10 cellular contexts compared by ENCODE assay signal in the genomic region with DNA sequence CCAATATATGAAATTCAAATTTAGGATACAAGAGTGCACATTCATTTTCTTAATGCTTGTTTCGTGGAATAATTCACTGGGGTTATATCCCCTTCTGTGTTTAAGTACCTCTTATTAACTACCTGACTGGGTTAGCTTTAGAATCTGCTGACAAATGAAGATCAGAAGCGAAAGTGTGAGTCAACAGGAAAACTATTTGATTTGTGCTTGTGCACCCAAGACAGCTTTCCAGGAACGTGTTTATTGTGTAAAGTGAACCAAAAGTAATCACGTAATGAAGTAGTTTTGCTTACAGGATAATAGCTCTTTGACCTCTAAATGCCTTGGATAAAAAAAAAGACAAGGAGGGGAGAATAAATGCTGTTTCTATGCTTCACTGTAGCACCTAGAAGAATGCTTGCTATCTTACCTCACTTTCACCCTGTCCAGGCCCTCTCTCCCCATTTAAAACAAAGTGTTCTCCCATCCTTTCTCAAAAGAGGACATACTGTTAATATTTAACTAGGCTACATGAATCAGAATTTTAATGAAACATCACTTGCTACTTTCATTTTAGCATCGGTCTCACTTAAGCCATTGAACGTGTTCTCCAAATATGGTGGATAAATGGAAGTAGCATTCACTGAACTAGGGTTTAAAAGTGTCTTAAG.
DNase-seq lines count a peak whose midpoint lies in the region; ATAC-seq and TF ChIP-seq lines count a peak whose summit lies in the region.
"Had no signal": no experiment of that assay in that cellular context is flagged by ENCODE, and none has a peak within 500 bp of the region (broad histone marks: within the 10 kb centered on the region; RNA-seq: fewer than 3 reads in every experiment).

No MANE protein-coding gene starts in this region.

- H3K4me3 Mint-ChIP-seq in T-cell, result no peak overlapping the region

- H3K9ac ChIP-seq in KMS-11, result peak overlapping the region; percentile 16; the same call in 1 of the 2 replicates

- H3K36me3 Mint-ChIP-seq in T-cell, result no peaks in the 10 kb centered on the region

- CTCF ChIA-PET in T-cell (lab: Charles Lee), result no interaction called here

- no peaks in the 10 kb centered on the region for H3K36me3 ChIP-seq in KMS-11 (ENCODE audit: insufficient read depth)

- peak overlapping the region; percentile 54 for H3K27ac ChIP-seq in KMS-11

- H3K27me3 Mint-ChIP-seq in T-cell, result no peaks in the 10 kb centered on the region

- POLR2A ChIA-PET in T-cell (lab: Charles Lee), result no interaction called here

- H3K27me3 ChIP-seq in KMS-11 (ENCODE audit: insufficient read depth, low read depth), result no peaks in the 10 kb centered on the region

- H3K4me1 ChIP-seq in KMS-11 (ENCODE audit: low read depth, poor library complexity, severe bottlenecking), result peaks cover 34% of the 10 kb centered on the region
- H3K4me1 ChIP-seq: Caco-2 had no signal

- H3K27ac Mint-ChIP-seq in T-cell, result no peak overlapping the region

- no peak overlapping the region for H3K4me3 ChIP-seq in KMS-11 (IDR thresholded peaks at IDR 0.05; ENCODE audit: insufficient read depth, low read depth, low read length)

- no peaks in the 10 kb centered on the region for H3K79me2 ChIP-seq in KMS-11 (ENCODE audit: insufficient read depth, low read depth)

- DNase-seq in EL (peak; percentile 38), glomerular endothelial cell (ENCODE audit: extremely low read depth, low read depth, low spot score) (peak; percentile 12), HuH-7.5 (ENCODE audit: low spot score) (no peak), T-cell (no peak)
- no peak for DNase-seq in stimulated activated CD4-positive, alpha-beta T cell treated with anti-CD3 and anti-CD28 coated beads, Interleukin-4, amount 100 ng/mL, for 24 hours
- no peak for DNase-seq in activated CD4-positive, alpha-beta T cell treated with anti-CD3 and anti-CD28 coated beads, Interleukin-2, amount 50 U/mL, for 1 hour
- DNase-seq: Caco-2, NCI-H526 treated with DMSO at 0.1 percent for 48 hours had no signal

- H4K20me1 ChIP-seq in KMS-11 (ENCODE audit: insufficient read depth), result no peaks in the 10 kb centered on the region

- peak overlapping the region; percentile 49 for H3K4me2 ChIP-seq in KMS-11

- ATAC-seq in GM21360 (IDR thresholded peaks at IDR 0.05; ENCODE audit: unreplicated experiment) (peak; percentile 78), T-cell (replicated peaks in 1 of 4) (no peak)

- H3K4me1 Mint-ChIP-seq in T-cell, result peaks cover 0 to 9% (median 3%) of the 10 kb centered on the region in 3 donors

- no peaks in the 10 kb centered on the region for H3K9me3 Mint-ChIP-seq in T-cell

- no peak for TF ChIP-seq CTCF in KMS-11 (conservative IDR thresholded peaks at IDR 0.05; ENCODE audit: low read depth, low read length)

- no peak overlapping the region for H2AFZ ChIP-seq in KMS-11 (ENCODE audit: low read depth)

Comparison
In these comparisons a context has a peak if more than half of its experiments do, and no peak if none do; other contexts are left out.
1. DNase-seq: peak in EL (single experiment) and glomerular endothelial cell (single experiment); none in HuH-7.5 (single experiment), T-cell (0 of 34), stimulated activated CD4-positive, alpha-beta T cell treated with anti-CD3 and anti-CD28 coated beads, Interleukin-4, amount 100 ng/mL, for 24 hours (single experiment) and activated CD4-positive, alpha-beta T cell treated with anti-CD3 and anti-CD28 coated beads, Interleukin-2, amount 50 U/mL, for 1 hour (single experiment).